In genomic region chr10:29063806-29064644, GRCh38 we compare ENCODE assay signal across 14 cellular contexts.
DNase-seq lines count a peak whose midpoint lies in the region; ATAC-seq and TF ChIP-seq lines count a peak whose summit lies in the region.
"Had no signal": no experiment of that assay in that cellular context is flagged by ENCODE, and none has a peak within 500 bp of the region (broad histone marks: within the 10 kb centered on the region; RNA-seq: fewer than 3 reads in every experiment).

No MANE protein-coding gene starts in this region.

- H3K36me3 ChIP-seq in A673 (ENCODE audit: insufficient read depth, low read length, poor library complexity, severe bottlenecking) (no peaks in the 10 kb centered on the region), HUES48 (ENCODE audit: control insufficient read depth, insufficient read depth, low read length) (no peaks in the 10 kb centered on the region), mesenchymal stem cell (ENCODE audit: control insufficient read depth in 1 of 2, insufficient read depth in 2 of 2, low read depth in 1 of 2, low read length in 2 of 2) (no peaks in the 10 kb centered on the region)
- H3K36me3 ChIP-seq: transverse colon had no signal

- 80% methylated on average over 4 of the region's 5 CpGs for WGBS in mesenchymal stem cell

- no peak overlapping the region for H3K23ac ChIP-seq in mesenchymal stem cell (ENCODE audit: low read length in 2 of 2)

- no peak for TF ChIP-seq CTCF in A673 (conservative IDR thresholded peaks at IDR 0.05; ENCODE audit: low read depth, low read length)

- no peaks in the 10 kb centered on the region for H3K9me3 ChIP-seq in A673 (ENCODE audit: low read depth, low read length, poor library complexity, severe bottlenecking)
- no peaks in the 10 kb centered on the region for H3K9me3 ChIP-seq in HUES48 (ENCODE audit: control insufficient read depth, insufficient read depth, low read length)
- no peaks in the 10 kb centered on the region for H3K9me3 ChIP-seq in mesenchymal stem cell (ENCODE audit: control insufficient read depth, low read length)
- H3K9me3 ChIP-seq: body of pancreas, transverse colon had no signal

- POLR2A ChIA-PET in A673 (lab: Charles Lee; ENCODE audit: low non-redundant PET), result no interaction called here

- H2BK12ac ChIP-seq in mesenchymal stem cell (ENCODE audit: low read length in 2 of 2), result no peak overlapping the region

- no peaks in the 10 kb centered on the region for H3K9me3 Mint-ChIP-seq in activated T-cell treated with anti-CD3 and anti-CD28 coated beads, Interleukin-2, amount 50 U/mL, for 4 hours
- H3K9me3 Mint-ChIP-seq: activated T-helper 1 cell treated with anti-CD3 and anti-CD28 coated beads, Interleukin-12 subunit alpha, Interleukin-12 subunit beta, Interleukin-2, Interleukin-4 antibody, amounts not matched to agents 30 ng/mL and 10 ng/mL and 1 ng/mL, durations not matched to agents 14 hours and 24 hours and 36 hours had no signal

- H2AK5ac ChIP-seq in mesenchymal stem cell (ENCODE audit: low read length, severe bottlenecking), result no peak overlapping the region

- DNase-seq in A673 (ENCODE audit: low spot score), result peak; percentile 62
- peak; percentile 72 for DNase-seq in astrocyte of the hippocampus (ENCODE audit: low read depth, low spot score)
- DNase-seq in mesenchymal stem cell, result peak; percentile 43
- DNase-seq in dermis blood vessel endothelial cell, result no peak
- no peak for DNase-seq in NCI-H1417 treated with DMSO at 0.1 percent for 48 hours (lab: John Stamatoyannopoulos, UW)
- no peak for DNase-seq in activated T-cell treated with anti-CD3 and anti-CD28 coated beads, Interleukin-2, amount 50 U/mL, for 4 hours
- DNase-seq: activated CD4-positive, alpha-beta T cell treated with anti-CD3 and anti-CD28 coated beads for 1 hour; body of pancreas; NCI-H2081 treated with DMSO at 0.1 percent for 48 hours; nucleus accumbens; transverse colon had no signal

- ATAC-seq in HG03460 (IDR thresholded peaks at IDR 0.05; ENCODE audit: unreplicated experiment), result no peak
- no peak for ATAC-seq in activated T-cell treated with anti-CD3 and anti-CD28 coated beads, Interleukin-2, amount 50 U/mL, for 4 hours
- ATAC-seq: body of pancreas had no signal

- no TSS peak for BruUV-seq in A673 (replicated peaks; lab: Mats Ljungman, UMichigan)

- H3K27me3 ChIP-seq in A673 (replicated peaks; ENCODE audit: insufficient read depth, low read depth, low read length, poor library complexity), result no peaks in the 10 kb centered on the region
- no peaks in the 10 kb centered on the region for H3K27me3 ChIP-seq in HUES48 (ENCODE audit: control insufficient read depth, insufficient read depth, low read length)
- peaks cover 0 to 4% of the 10 kb centered on the region in 2 experiments for H3K27me3 ChIP-seq in mesenchymal stem cell (ENCODE audit: control insufficient read depth in 1 of 2, insufficient read depth in 1 of 2, low read length in 2 of 2)
- H3K27me3 ChIP-seq: body of pancreas, transverse colon had no signal

- no peak overlapping the region for H2BK15ac ChIP-seq in mesenchymal stem cell (ENCODE audit: low read depth, poor library complexity, severe bottlenecking)

- no peaks in the 10 kb centered on the region for H3K36me3 Mint-ChIP-seq in activated T-cell treated with anti-CD3 and anti-CD28 coated beads, Interleukin-2, amount 50 U/mL, for 4 hours (ENCODE audit: insufficient read depth)

- H3K18ac ChIP-seq in mesenchymal stem cell (ENCODE audit: low read depth in 1 of 2, low read length in 2 of 2), result no peak overlapping the region

- no peak overlapping the region for H2BK120ac ChIP-seq in mesenchymal stem cell (ENCODE audit: low read depth, low read length)

- no peak overlapping the region for H4K91ac ChIP-seq in mesenchymal stem cell (ENCODE audit: low read length)

- H3K27ac ChIP-seq in A673 (ENCODE audit: low read depth, low read length, poor library complexity, severe bottlenecking) (no peak overlapping the region), HUES48 (ENCODE audit: low read depth, low read length) (peak overlapping the region; percentile 22), mesenchymal stem cell (ENCODE audit: low read length, poor library complexity, severe bottlenecking) (peak overlapping the region; percentile 35)
- H3K27ac ChIP-seq: body of pancreas, transverse colon had no signal

- H3K27me3 Mint-ChIP-seq in activated T-cell treated with anti-CD3 and anti-CD28 coated beads, Interleukin-2, amount 50 U/mL, for 4 hours (ENCODE audit: low read depth), result peaks cover 6% of the 10 kb centered on the region

- no peak overlapping the region for H2AFZ ChIP-seq in mesenchymal stem cell (ENCODE audit: low read depth, low read length)

- H3K9ac ChIP-seq in HUES48 (ENCODE audit: low read depth, low read length), result no peak overlapping the region
- peak overlapping the region; percentile 28 for H3K9ac ChIP-seq in mesenchymal stem cell (ENCODE audit: low read length)

- no peak overlapping the region for H3K4me3 ChIP-seq in A673 (ENCODE audit: low read depth, low read length, poor library complexity, severe bottlenecking)
- H3K4me3 ChIP-seq in HUES48 (ENCODE audit: low read depth, low read length), result no peak overlapping the region
- no peak overlapping the region for H3K4me3 ChIP-seq in mesenchymal stem cell (ENCODE audit: insufficient read depth in 1 of 2, low read depth in 1 of 2, low read length in 2 of 2)
- H3K4me3 ChIP-seq: body of pancreas, transverse colon had no signal

- no peak overlapping the region for H2BK5ac ChIP-seq in mesenchymal stem cell (ENCODE audit: low read depth, low read length, poor library complexity, severe bottlenecking)

- intact Hi-C loops in A673 (cut with micrococcal nuclease; ENCODE audit: unreplicated experiment), result loop anchor here (10.0 kb wide), 1 partner anchor 241 kb away; no protein-coding TSS in a partner anchor

- no peak overlapping the region for H3K4me3 Mint-ChIP-seq in activated T-cell treated with anti-CD3 and anti-CD28 coated beads, Interleukin-2, amount 50 U/mL, for 4 hours
- H3K4me3 Mint-ChIP-seq: activated T-helper 1 cell treated with anti-CD3 and anti-CD28 coated beads, Interleukin-12 subunit alpha, Interleukin-12 subunit beta, Interleukin-2, Interleukin-4 antibody, amounts not matched to agents 30 ng/mL and 10 ng/mL and 1 ng/mL, durations not matched to agents 14 hours and 24 hours and 36 hours had no signal

- H4K8ac ChIP-seq in mesenchymal stem cell (ENCODE audit: low read length), result no peak overlapping the region

- no peak overlapping the region for H3K4me2 ChIP-seq in mesenchymal stem cell (ENCODE audit: low read length, poor library complexity, severe bottlenecking)

- CTCF ChIA-PET in A673 (lab: Charles Lee), result no interaction called here

- H3K14ac ChIP-seq in mesenchymal stem cell (ENCODE audit: low read length in 2 of 2), result no peak overlapping the region

- H3K4ac ChIP-seq in mesenchymal stem cell (ENCODE audit: low read depth in 1 of 2, low read length in 2 of 2), result no peak overlapping the region

- H3K79me1 ChIP-seq in mesenchymal stem cell (replicated peaks; ENCODE audit: low read length, poor library complexity, severe bottlenecking), result no peaks in the 10 kb centered on the region

- H3K4me1 ChIP-seq in A673 (ENCODE audit: insufficient read depth, low read length, poor library complexity, severe bottlenecking) (peaks cover 10% of the 10 kb centered on the region), HUES48 (ENCODE audit: control insufficient read depth, insufficient read depth, low read length) (peaks cover 17% of the 10 kb centered on the region), mesenchymal stem cell (ENCODE audit: control insufficient read depth, insufficient read depth, low read depth, low read length) (peaks cover 2% of the 10 kb centered on the region)
- H3K4me1 ChIP-seq: body of pancreas, transverse colon had no signal

- no peaks in the 10 kb centered on the region for H3K4me1 Mint-ChIP-seq in activated T-cell treated with anti-CD3 and anti-CD28 coated beads, Interleukin-2, amount 50 U/mL, for 4 hours (ENCODE audit: low read depth)

Comparison
In these comparisons a context has a peak if more than half of its experiments do, and no peak if none do; other contexts are left out.
1. DNase-seq: peak in A673 (single experiment), astrocyte of the hippocampus (single experiment) and mesenchymal stem cell (single experiment); none in dermis blood vessel endothelial cell (single experiment), NCI-H1417 treated with DMSO at 0.1 percent for 48 hours (single experiment) and activated T-cell treated with anti-CD3 and anti-CD28 coated beads, Interleukin-2, amount 50 U/mL, for 4 hours (single experiment).